In genomic region chr17:76519667-76520066, GRCh38 we compare ENCODE assay signal across 20 cellular contexts. TPM values are rescaled to one million over a fixed set of nuclear protein-coding genes. Genes with fewer than 3 reads are reported as not detected.
"Had no signal": no experiment of that assay in that cellular context is flagged by ENCODE, and none has a peak within 500 bp of the region (broad histone marks: within the 10 kb centered on the region; RNA-seq: fewer than 3 reads in every experiment).

No MANE protein-coding gene starts in this region.

- H3K9me3 ChIP-seq: adrenal gland, colonic mucosa, pancreas, sigmoid colon, SK-N-SH, tibial artery had no signal

- H3K27me3 ChIP-seq: adrenal gland, colonic mucosa had no signal

- H3K36me3 ChIP-seq: adrenal gland, colonic mucosa, pancreas, sigmoid colon, tibial artery had no signal

- H3K36me3 Mint-ChIP-seq: activated naive CD4-positive, alpha-beta T cell treated with anti-CD3 and anti-CD28 coated beads, Interleukin-2, amount 10 ng/mL, durations not matched to agents 7 days and 5 days had no signal

- H3K9me3 Mint-ChIP-seq: activated naive CD4-positive, alpha-beta T cell treated with anti-CD3 and anti-CD28 coated beads, Interleukin-2, amount 10 ng/mL, durations not matched to agents 7 days and 5 days had no signal

- H3K4me3 ChIP-seq: adrenal gland, colonic mucosa, pancreas, sigmoid colon, tibial artery had no signal

- H3K27ac Mint-ChIP-seq: activated naive CD4-positive, alpha-beta T cell treated with anti-CD3 and anti-CD28 coated beads, Interleukin-2, amount 10 ng/mL, durations not matched to agents 7 days and 5 days had no signal

- H3K27ac ChIP-seq: adrenal gland, colonic mucosa, pancreas, sigmoid colon, tibial artery had no signal

- H3K4me3 Mint-ChIP-seq: activated naive CD4-positive, alpha-beta T cell treated with anti-CD3 and anti-CD28 coated beads, Interleukin-2, amount 10 ng/mL, durations not matched to agents 7 days and 5 days had no signal

- DNase-seq: activated CD4-positive, alpha-beta T cell treated with anti-CD3 and anti-CD28 coated beads, Interleukin-2, amount 50 U/mL, for 4 hours; activated CD4-positive, CD25-positive, alpha-beta regulatory T cell; activated naive CD4-positive, alpha-beta T cell treated with anti-CD3 and anti-CD28 coated beads, Interleukin-2, amount 10 ng/mL, durations not matched to agents 7 days and 5 days; activated T-cell treated with anti-CD3 and anti-CD28 coated beads for 4 hours; adrenal gland; colonic mucosa; hypothalamus; mesenchymal stem cell; pancreas; sigmoid colon; SK-N-SH; stimulated activated CD4-positive, alpha-beta T cell treated with anti-CD3 and anti-CD28 coated beads, Interleukin-1b, Interleukin-23, amount 100 ng/mL, for 48 hours; tibial artery had no signal

- ATAC-seq: esophagus mucosa, pancreas had no signal

RNA-seq across cellular contexts. Expression of gene PRCD, which starts 20.2 kb away (rescaled TPM):
- total RNA-seq: kidney epithelial cell; T-helper 1 cell treated with Interleukin-12 subunit alpha and Interleukin-12 subunit beta and Interleukin-4 antibody, amounts not matched to agents 30 ng/mL and 1 ng/mL, for 36 hours had no signal

RNA-seq across cellular contexts. Expression of gene AANAT, which starts 52.3 kb away (rescaled TPM):
- total RNA-seq: adrenal gland; cardiac septum; colonic mucosa; esophagus mucosa; glomerular endothelial cell; kidney epithelial cell; liver; sigmoid colon; subcutaneous adipose tissue; T-helper 1 cell treated with Interleukin-12 subunit alpha and Interleukin-12 subunit beta and Interleukin-4 antibody, amounts not matched to agents 30 ng/mL and 1 ng/mL, for 36 hours had no signal
- polyA plus RNA-seq: liver had no signal
